1 cellular context compared by ENCODE assay signal in the genomic region with DNA sequence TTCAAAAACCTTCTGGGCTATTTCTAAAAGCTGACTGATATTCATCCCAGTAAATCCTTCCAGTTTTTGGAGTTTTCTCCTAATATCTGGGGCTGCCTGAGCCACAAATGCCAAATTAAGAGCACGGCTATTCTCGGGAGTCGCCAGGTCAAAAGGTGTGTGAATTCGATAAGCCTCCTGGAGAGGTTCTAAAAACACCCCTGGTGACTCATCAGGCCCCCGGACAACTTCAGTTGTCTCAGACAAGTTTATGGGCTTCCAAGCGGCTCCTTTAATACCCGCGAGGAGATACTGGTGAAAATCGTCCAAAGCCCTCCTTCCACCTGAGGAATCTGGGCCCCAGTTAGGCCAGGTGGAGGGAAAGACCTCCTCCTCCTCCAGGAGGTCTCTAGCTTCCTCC.
TF ChIP-seq lines count a peak whose summit lies in the region.

No MANE protein-coding gene starts in this region.

TF ChIP-seq in K562, 482 proteins besides CTCF, POLR2A, EP300 and RAD21 (continued from another document):
- TF ChIP-seq NONO (IDR thresholded peaks at IDR 0.05; ENCODE audit: low read depth in 2 of 2, low read length in 1 of 2) (no peak), MEF2A (IDR thresholded peaks at IDR 0.05; ENCODE audit: control insufficient read depth, low read depth, low read length) (peak; percentile 72), PML (IDR thresholded peaks at IDR 0.05; ENCODE audit: low read length) (no peak), MTA2 (IDR thresholded peaks at IDR 0.05; ENCODE audit: low read depth) (peak; percentile 47; the same call in 1 of the 2 replicates), FOXP1 (CRISPR knock-in tag; IDR thresholded peaks at IDR 0.05) (no peak), CBFA2T2 (conservative IDR thresholded peaks at IDR 0.05) (peak; percentile 54), TEAD4 (IDR thresholded peaks at IDR 0.05; ENCODE audit: low read length) (peak; percentile 73), TEAD4 (CRISPR knock-in tag; IDR thresholded peaks at IDR 0.05; ENCODE audit: borderline replicate concordance) (no peak), RCOR1 (IDR thresholded peaks at IDR 0.05; ENCODE audit: borderline replicate concordance in 1 of 2, low read depth in 2 of 2, low read length in 2 of 2) (0 out of 4 replicates have a peak, but pooled peaks of 1 of the 2 experiments have one; percentile 3), SRSF7 (optimal IDR thresholded peaks at IDR 0.05; ENCODE audit: low read depth, low read length) (no peak), MEIS2 (IDR thresholded peaks at IDR 0.05; ENCODE audit: partially characterized antibody) (peak; percentile 3), SAFB (IDR thresholded peaks at IDR 0.05; ENCODE audit: borderline replicate concordance, low read depth, low read length) (no peak), SMARCA4 (IDR thresholded peaks at IDR 0.05) (peak; percentile 78), ZBTB7A (IDR thresholded peaks at IDR 0.05; ENCODE audit: borderline replicate concordance, control insufficient read depth, low read depth, low read length) (peak; percentile 47; the same call in 1 of the 2 replicates), FOSL1 (tag; conservative IDR thresholded peaks at IDR 0.05) (peak; percentile 57; the same call in 1 of the 2 replicates), MYNN (IDR thresholded peaks at IDR 0.05) (peak; percentile 99), MYNN (CRISPR knock-in tag; IDR thresholded peaks at IDR 0.05) (peak; percentile 86), FOXK1 (CRISPR knock-in tag; IDR thresholded peaks at IDR 0.05; ENCODE audit: borderline replicate concordance) (no peak)
- TF ChIP-seq, protein P1, sequence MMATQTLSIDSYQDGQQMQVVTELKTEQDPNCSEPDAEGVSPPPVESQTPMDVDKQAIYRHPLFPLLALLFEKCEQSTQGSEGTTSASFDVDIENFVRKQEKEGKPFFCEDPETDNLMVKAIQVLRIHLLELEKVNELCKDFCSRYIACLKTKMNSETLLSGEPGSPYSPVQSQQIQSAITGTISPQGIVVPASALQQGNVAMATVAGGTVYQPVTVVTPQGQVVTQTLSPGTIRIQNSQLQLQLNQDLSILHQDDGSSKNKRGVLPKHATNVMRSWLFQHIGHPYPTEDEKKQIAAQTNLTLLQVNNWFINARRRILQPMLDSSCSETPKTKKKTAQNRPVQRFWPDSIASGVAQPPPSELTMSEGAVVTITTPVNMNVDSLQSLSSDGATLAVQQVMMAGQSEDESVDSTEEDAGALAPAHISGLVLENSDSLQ (IDR thresholded peaks at IDR 0.05): no peak
